ENCODE assay signal across 17 cellular contexts in the genomic region with DNA sequence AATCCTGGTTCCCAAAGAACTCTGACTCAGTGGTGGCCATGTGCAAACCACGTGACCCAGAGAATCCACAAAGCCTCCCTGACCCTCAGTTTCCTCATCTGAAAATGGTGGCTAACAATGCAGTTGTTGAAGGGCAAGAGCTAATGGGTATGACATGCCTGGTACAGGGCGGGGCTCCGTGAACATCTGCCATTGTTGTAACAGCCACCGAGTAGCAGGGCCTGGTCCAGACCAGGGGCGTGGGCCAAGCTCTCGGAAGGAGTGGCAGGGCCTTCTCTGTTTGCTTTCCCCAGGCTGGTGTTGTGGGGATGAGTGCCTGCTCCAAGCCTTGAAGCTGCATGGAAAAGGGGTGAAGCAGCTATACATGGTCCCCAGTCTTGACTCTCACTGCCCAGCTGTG. TPM values are rescaled to one million over a fixed set of nuclear protein-coding genes. Genes with fewer than 3 reads are reported as not detected.
A peak's percentile ranks its signal among the peaks of the same experiment; 100 is the strongest.
DNase-seq lines count a peak whose midpoint lies in the region; ATAC-seq lines count a peak whose summit lies in the region.
"Had no signal": no experiment of that assay in that cellular context is flagged by ENCODE, and none has a peak within 500 bp of the region (broad histone marks: within the 10 kb centered on the region; RNA-seq: fewer than 3 reads in every experiment).

No MANE protein-coding gene starts in this region.

- H3K4me3 Mint-ChIP-seq in CD8-positive, alpha-beta memory T cell, result no peak overlapping the region
- peak overlapping the region in 1 of 3 donors; percentile 35 for H3K4me3 Mint-ChIP-seq in T-cell
- H3K4me3 Mint-ChIP-seq: mesothelial cell of epicardium had no signal

- peak overlapping the region in 7 of 8 donors; percentile 23 to 92 (median 70) for H3K27ac Mint-ChIP-seq in CD8-positive, alpha-beta memory T cell
- H3K27ac Mint-ChIP-seq in T-cell, result peak overlapping the region; percentile 70 to 83

- no peak for DNase-seq in CD8-positive, alpha-beta memory T cell
- DNase-seq in T-cell, result no peak
- peak; percentile 43 to 49 for DNase-seq in left colon
- DNase-seq in SJCRH30, result no peak
- DNase-seq in hypothalamus (lab: John Stamatoyannopoulos, UW), result no peak
- DNase-seq in NCI-H2196 (lab: John Stamatoyannopoulos, UW; ENCODE audit: unreplicated experiment), result no peak
- DNase-seq: AML-193; H7; heart right ventricle; MM.1S; NCI-H524 treated with DMSO at 0.1 percent for 48 hours; stimulated activated CD4-positive, alpha-beta T cell treated with anti-CD3 and anti-CD28 coated beads, Interleukin-4, amount 100 ng/mL, for 24 hours; stimulated activated CD8-positive, alpha-beta memory T cell treated with anti-CD3 and anti-CD28 coated beads, Interleukin-4, amount 100 ng/mL, for 48 hours had no signal

- H3K27me3 Mint-ChIP-seq in CD8-positive, alpha-beta memory T cell, result no peaks in the 10 kb centered on the region
- no peaks in the 10 kb centered on the region for H3K27me3 Mint-ChIP-seq in T-cell

- H3K4me1 ChIP-seq in BLaER1 treated with 17β-estradiol and CSF1 and Interleukin-3, amounts not matched to agents 10 nM and 100 nM, result peaks cover 69 to 100% (median 85%) of the 10 kb centered on the region in 10 experiments
- H3K4me1 ChIP-seq in CD8-positive, alpha-beta memory T cell (ENCODE audit: insufficient read depth, low read length), result peaks cover 82% of the 10 kb centered on the region
- H3K4me1 ChIP-seq in SJCRH30, result peaks cover 13% of the 10 kb centered on the region; the same call in 1 of the 2 replicates

- H3K9me3 ChIP-seq in BLaER1 treated with 17β-estradiol and CSF1 and Interleukin-3, amounts not matched to agents 10 nM and 100 nM (replicated peaks in 1 of 11), result no peaks in the 10 kb centered on the region
- no peaks in the 10 kb centered on the region for H3K9me3 ChIP-seq in CD8-positive, alpha-beta memory T cell (ENCODE audit: low read length)
- H3K9me3 ChIP-seq in SJCRH30 (replicated peaks), result no peaks in the 10 kb centered on the region
- H3K9me3 ChIP-seq: heart right ventricle, thoracic aorta had no signal

- ATAC-seq in T-cell (replicated peaks in 1 of 4) (no peak), left colon (peak; percentile 81)
- ATAC-seq: heart right ventricle, SK-N-SH treated with all-trans-retinoic acid at 6 μM for 48 hours had no signal

- H3K27ac ChIP-seq in BLaER1 treated with 17β-estradiol and CSF1 and Interleukin-3, amounts not matched to agents 10 nM and 100 nM, result peak overlapping the region in 1 of 11 experiments; percentile 12; a peak in 1 of 22 replicates
- H3K27ac ChIP-seq in CD8-positive, alpha-beta memory T cell (ENCODE audit: low read depth, low read length), result no peak overlapping the region
- H3K27ac ChIP-seq in SJCRH30, result no peak overlapping the region
- H3K27ac ChIP-seq: thoracic aorta had no signal

- CTCF ChIA-PET in CD8-positive, alpha-beta memory T cell (lab: Charles Lee), result interaction anchor here (1.5 to 3.1 kb wide), 2 partner anchors 14 to 22 kb away, joined by 5 to 15 read pairs; partner anchors contain the start of gene MAPKAPK3
- CTCF ChIA-PET in T-cell (lab: Charles Lee), result interaction anchor here in 1 of 2 donors (2.5 kb wide), 1 partner anchor 15 kb away, joined by 6 read pairs; no protein-coding TSS in a partner anchor

- H3K4me3 ChIP-seq in BLaER1 treated with 17β-estradiol and CSF1 and Interleukin-3, amounts not matched to agents 10 nM and 100 nM, result no peak overlapping the region
- no peak overlapping the region for H3K4me3 ChIP-seq in CD8-positive, alpha-beta memory T cell (ENCODE audit: low read length)
- no peak overlapping the region for H3K4me3 ChIP-seq in SJCRH30
- H3K4me3 ChIP-seq: heart right ventricle, thoracic aorta had no signal

- no peaks in the 10 kb centered on the region for H3K9me3 Mint-ChIP-seq in CD8-positive, alpha-beta memory T cell
- no peaks in the 10 kb centered on the region for H3K9me3 Mint-ChIP-seq in T-cell
- H3K9me3 Mint-ChIP-seq: mesothelial cell of epicardium had no signal

- peak overlapping the region; percentile 10 to 98 (median 62) for H3K4me2 ChIP-seq in BLaER1 treated with 17β-estradiol and CSF1 and Interleukin-3, amounts not matched to agents 10 nM and 100 nM

- H3K27me3 ChIP-seq in BLaER1 treated with 17β-estradiol and CSF1 and Interleukin-3, amounts not matched to agents 10 nM and 100 nM, result no peaks in the 10 kb centered on the region
- H3K27me3 ChIP-seq in CD8-positive, alpha-beta memory T cell (ENCODE audit: insufficient read depth, low read length, poor library complexity, severe bottlenecking), result no peaks in the 10 kb centered on the region
- no peaks in the 10 kb centered on the region for H3K27me3 ChIP-seq in SJCRH30
- H3K27me3 ChIP-seq: heart right ventricle had no signal

- peaks cover 7 to 71% (median 35%) of the 10 kb centered on the region in 11 experiments; a peak in 17 of 22 replicates for H3K36me3 ChIP-seq in BLaER1 treated with 17β-estradiol and CSF1 and Interleukin-3, amounts not matched to agents 10 nM and 100 nM
- H3K36me3 ChIP-seq in CD8-positive, alpha-beta memory T cell (ENCODE audit: insufficient read depth, low read length), result peaks cover 6% of the 10 kb centered on the region
- H3K36me3 ChIP-seq in SJCRH30, result no peaks in the 10 kb centered on the region
- H3K36me3 ChIP-seq: thoracic aorta had no signal

- H3K9ac ChIP-seq in BLaER1 treated with 17β-estradiol and CSF1 and Interleukin-3, amounts not matched to agents 10 nM and 100 nM, result peak overlapping the region in 1 of 11 experiments; percentile 33; a peak in 2 of 22 replicates

- intact Hi-C loops in left colon (cut with DNase I, micrococcal nuclease), result no loop called here

- H3K36me3 Mint-ChIP-seq in CD8-positive, alpha-beta memory T cell, result peaks cover 0 to 35% (median 0%) of the 10 kb centered on the region in 3 donors
- H3K36me3 Mint-ChIP-seq in T-cell, result peaks cover 7% of the 10 kb centered on the region
- H3K36me3 Mint-ChIP-seq: mesothelial cell of epicardium had no signal

- peaks cover 65 to 100% (median 99%) of the 10 kb centered on the region in 11 experiments for H4K20me1 ChIP-seq in BLaER1 treated with 17β-estradiol and CSF1 and Interleukin-3, amounts not matched to agents 10 nM and 100 nM

- H3K4me1 Mint-ChIP-seq in CD8-positive, alpha-beta memory T cell, result peaks cover 72 to 92% (median 80%) of the 10 kb centered on the region in 3 donors
- peaks cover 89 to 95% (median 92%) of the 10 kb centered on the region in 3 donors for H3K4me1 Mint-ChIP-seq in T-cell

- POLR2A ChIA-PET in CD8-positive, alpha-beta memory T cell (lab: Charles Lee), result interaction anchor here (0.7 kb wide), 1 partner anchor 14 kb away, joined by 4 read pairs; no protein-coding TSS in a partner anchor
- POLR2A ChIA-PET in T-cell (lab: Charles Lee), result no interaction called here

RNA-seq across cellular contexts. Expression of gene MAPKAPK3, which starts 13.4 kb away (rescaled TPM):
- 100 to 1,000 TPM; 153 to 156 TPM for total RNA-seq in CD8-positive, alpha-beta memory T cell
- polyA plus RNA-seq in CD8-positive, alpha-beta memory T cell, result 57.0 TPM
- total RNA-seq in T-cell (10 to 100 TPM; 35.1 to 66.6 (median 53.0) TPM), left colon (10 to 100 TPM; 31.7 to 33.6 TPM)
- total RNA-seq in SJCRH30 (2014; rRNA removed; shearing (Covaris generic)), result 24.1 and 24.2 TPM in 2 replicates

RNA-seq across cellular contexts. Expression of gene CISH, which starts 18.8 kb away (rescaled TPM):
- total RNA-seq in CD8-positive, alpha-beta memory T cell, result 100 to 1,000 TPM; 216 to 222 TPM
- 92.8 TPM for polyA plus RNA-seq in CD8-positive, alpha-beta memory T cell
- total RNA-seq in T-cell, result 100 to 1,000 TPM in 3 of 5 donors, 10 to 100 TPM in 2; 37.4 to 217 (median 190) TPM
- total RNA-seq in left colon, result 10 to 100 TPM; 14.4 to 19.9 TPM
- 8.4 and 8.6 TPM in 2 replicates for total RNA-seq in SJCRH30 (2014; rRNA removed; shearing (Covaris generic))

RNA-seq across cellular contexts. Expression of gene DOCK3, which starts 44.3 kb away (rescaled TPM):
- total RNA-seq in CD8-positive, alpha-beta memory T cell, result 1 to 10 TPM; 2.0 to 2.1 TPM
- polyA plus RNA-seq in CD8-positive, alpha-beta memory T cell, result 0.16 TPM
- total RNA-seq in T-cell, result 1 to 10 TPM; 2.0 to 3.2 (median 2.6) TPM
- under 1 TPM; 0.09 to 0.34 TPM for total RNA-seq in left colon
- total RNA-seq in SJCRH30 (2014; rRNA removed; shearing (Covaris generic)), result 0.08 TPM in 2 replicates

Comparison
In these comparisons a context has a peak if more than half of its experiments do, and no peak if none do; other contexts are left out.
1. DNase-seq: peak in left colon (2 of 2); none in CD8-positive, alpha-beta memory T cell (0 of 5), T-cell (0 of 34), SJCRH30 (0 of 2), hypothalamus (0 of 51) and NCI-H2196 (single experiment).